ENCODE assay signal across 12 cellular contexts in the genomic region with DNA sequence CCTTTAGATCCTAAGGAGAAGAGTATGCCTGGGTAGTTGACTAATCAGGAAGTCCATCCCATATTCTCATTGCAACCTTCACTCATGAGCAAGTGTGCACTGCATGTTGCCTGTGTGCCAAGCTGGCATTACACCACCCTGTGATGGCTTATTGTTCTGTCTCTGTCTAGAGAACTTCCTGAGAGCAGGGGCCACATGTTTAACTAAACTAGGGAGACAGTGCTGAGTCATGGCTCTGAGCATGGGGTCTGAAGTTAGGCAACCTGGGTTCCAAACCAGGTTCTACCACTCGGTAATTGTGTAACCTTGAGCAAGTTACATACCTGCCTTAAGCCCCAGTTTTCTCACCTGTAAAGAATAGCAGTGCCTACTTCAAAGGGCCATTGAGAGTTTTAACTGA. TPM values are rescaled to one million over a fixed set of nuclear protein-coding genes. Genes with fewer than 3 reads are reported as not detected.
DNase-seq lines count a peak whose midpoint lies in the region; ATAC-seq and TF ChIP-seq lines count a peak whose summit lies in the region.
"Had no signal": no experiment of that assay in that cellular context is flagged by ENCODE, and none has a peak within 500 bp of the region (broad histone marks: within the 10 kb centered on the region; RNA-seq: fewer than 3 reads in every experiment).

No MANE protein-coding gene starts in this region.

- H3K27ac Mint-ChIP-seq in stimulated activated effector memory CD8-positive, alpha-beta T cell treated with anti-CD3 and anti-CD28 coated beads, Interleukin-12 subunit alpha, Interleukin-12 subunit beta, amount 100 ng/mL, for 72 hours: no peak overlapping the region
- H3K27ac Mint-ChIP-seq: neural progenitor cell had no signal

- no peak overlapping the region for H3K4me3 ChIP-seq in epithelial cell of proximal tubule (ENCODE audit: low read depth, low read length)
- H3K4me3 ChIP-seq: neural progenitor cell, uterus had no signal

- H3K4me3 Mint-ChIP-seq in stimulated activated effector memory CD8-positive, alpha-beta T cell treated with anti-CD3 and anti-CD28 coated beads, Interleukin-12 subunit alpha, Interleukin-12 subunit beta, amount 100 ng/mL, for 72 hours: no peak overlapping the region
- H3K4me3 Mint-ChIP-seq: neural progenitor cell had no signal

- no peak for TF ChIP-seq CTCF in epithelial cell of proximal tubule (conservative IDR thresholded peaks at IDR 0.05; ENCODE audit: low read depth, low read length)

- no peaks in the 10 kb centered on the region for H3K36me3 Mint-ChIP-seq in stimulated activated effector memory CD8-positive, alpha-beta T cell treated with anti-CD3 and anti-CD28 coated beads, Interleukin-12 subunit alpha, Interleukin-12 subunit beta, amount 100 ng/mL, for 72 hours
- H3K36me3 Mint-ChIP-seq: neural progenitor cell had no signal

- H3K4me1 Mint-ChIP-seq in stimulated activated effector memory CD8-positive, alpha-beta T cell treated with anti-CD3 and anti-CD28 coated beads, Interleukin-12 subunit alpha, Interleukin-12 subunit beta, amount 100 ng/mL, for 72 hours: no peaks in the 10 kb centered on the region

- H3K9me3 Mint-ChIP-seq in stimulated activated effector memory CD8-positive, alpha-beta T cell treated with anti-CD3 and anti-CD28 coated beads, Interleukin-12 subunit alpha, Interleukin-12 subunit beta, amount 100 ng/mL, for 72 hours: no peaks in the 10 kb centered on the region
- H3K9me3 Mint-ChIP-seq: neural progenitor cell had no signal

- ATAC-seq in stimulated activated effector memory CD8-positive, alpha-beta T cell treated with anti-CD3 and anti-CD28 coated beads, Interleukin-12 subunit alpha, Interleukin-12 subunit beta, amount 100 ng/mL, for 72 hours: no peak

- DNase-seq in EH (ENCODE audit: low read depth) (peak; percentile 15), NOMO-1 treated with DMSO at 0.1 percent for 48 hours (lab: John Stamatoyannopoulos, UW; ENCODE audit: unreplicated experiment) (peak; percentile 60), epithelial cell of proximal tubule (ENCODE audit: low read depth) (peak; percentile 59), mucosa of gallbladder (ENCODE audit: low spot score) (peak; percentile 34), DMS79 treated with DMSO at 0.1 percent for 48 hours (lab: John Stamatoyannopoulos, UW) (no peak), activated gamma-delta T cell (lab: John Stamatoyannopoulos, UW) (no peak)
- no peak for DNase-seq in stimulated activated CD8-positive, alpha-beta memory T cell treated with anti-CD3 and anti-CD28 coated beads, Interleukin-4, amount 100 ng/mL, for 48 hours
- no peak for DNase-seq in stimulated activated effector memory CD8-positive, alpha-beta T cell treated with anti-CD3 and anti-CD28 coated beads, Interleukin-12 subunit alpha, Interleukin-12 subunit beta, amount 100 ng/mL, for 72 hours (ENCODE audit: low spot score in 2 of 2)
- DNase-seq: stimulated activated CD4-positive, alpha-beta T cell treated with anti-CD3 and anti-CD28 coated beads, Interleukin-4, amount 100 ng/mL, for 24 hours; SW 1271; uterus had no signal

RNA-seq across cellular contexts. Expression of a gene that starts 39.6 kb away (rescaled TPM):
- total RNA-seq in epithelial cell of proximal tubule (0.35 and 1.0 TPM in 2 replicates), mucosa of gallbladder (1.6 TPM)

Comparison
In these comparisons a context has a peak if more than half of its experiments do, and no peak if none do; other contexts are left out.
1. DNase-seq: peak in EH (single experiment), NOMO-1 treated with DMSO at 0.1 percent for 48 hours (single experiment), epithelial cell of proximal tubule (single experiment) and mucosa of gallbladder (single experiment); none in stimulated activated CD8-positive, alpha-beta memory T cell treated with anti-CD3 and anti-CD28 coated beads, Interleukin-4, amount 100 ng/mL, for 48 hours (single experiment), DMS79 treated with DMSO at 0.1 percent for 48 hours (single experiment), activated gamma-delta T cell (single experiment) and stimulated activated effector memory CD8-positive, alpha-beta T cell treated with anti-CD3 and anti-CD28 coated beads, Interleukin-12 subunit alpha, Interleukin-12 subunit beta, amount 100 ng/mL, for 72 hours (0 of 2).